14 cellular contexts compared by ENCODE assay signal in genomic region chr7:140485463-140486265, GRCh38. TPM values are rescaled to one million over a fixed set of nuclear protein-coding genes. Genes with fewer than 3 reads are reported as not detected.
DNase-seq lines count a peak whose midpoint lies in the region; ATAC-seq and TF ChIP-seq lines count a peak whose summit lies in the region.
"Had no signal": no experiment of that assay in that cellular context is flagged by ENCODE, and none has a peak within 500 bp of the region (broad histone marks: within the 10 kb centered on the region; RNA-seq: fewer than 3 reads in every experiment).

No MANE protein-coding gene starts in this region.

- H3K27me3 Mint-ChIP-seq in mesothelial cell of epicardium (ENCODE audit: low read depth) = no peaks in the 10 kb centered on the region
- H3K27me3 Mint-ChIP-seq: activated naive CD8-positive, alpha-beta T cell treated with anti-CD3 and anti-CD28 coated beads for 36 hours had no signal

- peaks cover 9% of the 10 kb centered on the region for H3K4me1 Mint-ChIP-seq in mesothelial cell of epicardium
- H3K4me1 Mint-ChIP-seq: activated naive CD8-positive, alpha-beta T cell treated with anti-CD3 and anti-CD28 coated beads for 36 hours had no signal

- H3K36me3 Mint-ChIP-seq in mesothelial cell of epicardium = no peaks in the 10 kb centered on the region
- H3K36me3 Mint-ChIP-seq: activated naive CD8-positive, alpha-beta T cell treated with anti-CD3 and anti-CD28 coated beads for 36 hours had no signal

- H3K79me2 ChIP-seq in Loucy (ENCODE audit: insufficient read depth, low read length) (no peaks in the 10 kb centered on the region), mammary epithelial cell (ENCODE audit: insufficient read depth, low read length) (no peaks in the 10 kb centered on the region)

- H3K4me1 ChIP-seq in Loucy (ENCODE audit: insufficient read depth, low read length, poor library complexity, severe bottlenecking) = peaks cover 10% of the 10 kb centered on the region
- H3K4me1 ChIP-seq in mammary epithelial cell (ENCODE audit: insufficient read depth, low read length) = peaks cover 6% of the 10 kb centered on the region
- H3K4me1 ChIP-seq in transverse colon = peaks cover 5 to 41% (median 13%) of the 10 kb centered on the region in 4 donors
- H3K4me1 ChIP-seq: pancreas had no signal

- H3K36me3 ChIP-seq in Loucy (ENCODE audit: insufficient read depth, low read length) (no peaks in the 10 kb centered on the region), mammary epithelial cell (ENCODE audit: insufficient read depth, low read length) (no peaks in the 10 kb centered on the region), kidney epithelial cell (ENCODE audit: control insufficient read depth, insufficient read depth, low read length) (no peaks in the 10 kb centered on the region), transverse colon (no peaks in the 10 kb centered on the region)
- H3K36me3 ChIP-seq: pancreas had no signal

- no peak for TF ChIP-seq POLR2A in transverse colon (IDR thresholded peaks at IDR 0.05)

- no peaks in the 10 kb centered on the region for H3F3A ChIP-seq in Loucy (ENCODE audit: low read depth)

- intact Hi-C loops in mammary epithelial cell (cut with micrococcal nuclease) = no loop called here
- intact Hi-C loops in transverse colon (cut with DNase I; ENCODE audit: low total_unique reads) = no loop called here

- H3K9me3 Mint-ChIP-seq in mesothelial cell of epicardium = no peaks in the 10 kb centered on the region
- H3K9me3 Mint-ChIP-seq: activated naive CD8-positive, alpha-beta T cell treated with anti-CD3 and anti-CD28 coated beads for 36 hours had no signal

- H3K27me3 ChIP-seq in Loucy (ENCODE audit: insufficient read depth, low read length, poor library complexity, severe bottlenecking) (no peaks in the 10 kb centered on the region), mammary epithelial cell (ENCODE audit: insufficient read depth, low read length) (no peaks in the 10 kb centered on the region), kidney epithelial cell (ENCODE audit: control insufficient read depth, insufficient read depth, low read length) (no peaks in the 10 kb centered on the region), transverse colon (no peaks in the 10 kb centered on the region)
- H3K27me3 ChIP-seq: pancreas had no signal

- BruUV-seq in mammary epithelial cell (replicated peaks; lab: Mats Ljungman, UMichigan) = no TSS peak

- no peak overlapping the region for H3K4me3 Mint-ChIP-seq in mesothelial cell of epicardium
- H3K4me3 Mint-ChIP-seq: activated naive CD8-positive, alpha-beta T cell treated with anti-CD3 and anti-CD28 coated beads for 36 hours had no signal

- in situ Hi-C loops in mammary epithelial cell (cut with MboI; ENCODE audit: low sequenced_read_pairs in 2 of 2) (no loop called here), transverse colon (cut with MboI; ENCODE audit: low pct_ligation_motif_present in 1 of 4, low pct_unique_long_range_greater_than_20kb in 1 of 4, low sequenced_read_pairs in 3 of 4) (no loop called here)

- H3K9ac ChIP-seq in Loucy (ENCODE audit: low read depth, low read length, poor library complexity, severe bottlenecking) (no peak overlapping the region), mammary epithelial cell (ENCODE audit: insufficient read depth, low read length) (no peak overlapping the region)

- H3K27ac Mint-ChIP-seq in mesothelial cell of epicardium = no peak overlapping the region
- H3K27ac Mint-ChIP-seq: activated naive CD8-positive, alpha-beta T cell treated with anti-CD3 and anti-CD28 coated beads for 36 hours had no signal

- H2AFZ ChIP-seq in Loucy (ENCODE audit: low read length) (peak overlapping the region; percentile 60), mammary epithelial cell (ENCODE audit: low read depth, low read length) (peak overlapping the region; percentile 76)

- H3K27ac ChIP-seq in mammary epithelial cell (ENCODE audit: insufficient read depth, low read depth, low read length) (no peak overlapping the region), transverse colon (peak overlapping the region; percentile 58 to 78 (median 66))
- H3K27ac ChIP-seq: pancreas had no signal

- ATAC-seq in HG02571 (IDR thresholded peaks at IDR 0.05; ENCODE audit: unreplicated experiment) = no peak

- DNase-seq in mammary epithelial cell = peak; percentile 66
- peak; percentile 14 for DNase-seq in kidney epithelial cell (ENCODE audit: low read depth)
- DNase-seq in transverse colon = peak; percentile 78
- no peak for DNase-seq in NCI-H2196 treated with DMSO at 0.1 percent for 48 hours (lab: John Stamatoyannopoulos, UW; ENCODE audit: unreplicated experiment)
- DNase-seq in mesothelial cell of epicardium (ENCODE audit: low spot score in 2 of 2, unreplicated experiment in 2 of 2) = no peak
- DNase-seq: activated CD4-positive, alpha-beta T cell treated with anti-CD3 and anti-CD28 coated beads for 4 hours; activated naive CD8-positive, alpha-beta T cell treated with anti-CD3 and anti-CD28 coated beads for 36 hours; activated T-cell treated with anti-CD3 and anti-CD28 coated beads, Interleukin-2, amount 50 U/mL, for 1 hour; effector CD4-positive, alpha-beta T cell; foreskin fibroblast; NCI-H2029; pancreas had no signal

- H3K4me2 ChIP-seq in Loucy (ENCODE audit: low read depth, low read length, poor library complexity, severe bottlenecking) = no peak overlapping the region
- peak overlapping the region; percentile 38 for H3K4me2 ChIP-seq in mammary epithelial cell (ENCODE audit: insufficient read depth, low read depth, low read length)

- WGBS in mammary epithelial cell (ENCODE audit: low coverage, missing lambda C conversion rate) = 42% methylated on average over 14 of the region's 14 CpGs
- WGBS in transverse colon (ENCODE audit: low coverage in 1 of 2), 2 donors = 56% methylated on average over 14 of the region's 14 CpGs; no CpG with 5 or more reads in 1 of the 2 donors

- H4K20me1 ChIP-seq in Loucy (ENCODE audit: insufficient read depth, low read length, poor library complexity, severe bottlenecking) (no peaks in the 10 kb centered on the region), mammary epithelial cell (ENCODE audit: insufficient read depth, low read length) (no peaks in the 10 kb centered on the region)

- H3K9me2 ChIP-seq in Loucy (replicated peaks; ENCODE audit: low read depth, low read length) = no peaks in the 10 kb centered on the region

- H3K9me3 ChIP-seq in Loucy (ENCODE audit: insufficient read depth, low read depth, low read length) = no peaks in the 10 kb centered on the region
- no peaks in the 10 kb centered on the region for H3K9me3 ChIP-seq in mammary epithelial cell (replicated peaks; ENCODE audit: insufficient read depth, low read length)
- H3K9me3 ChIP-seq in transverse colon = no peaks in the 10 kb centered on the region
- H3K9me3 ChIP-seq: pancreas had no signal

- no peak for TF ChIP-seq CTCF in Loucy (conservative IDR thresholded peaks at IDR 0.05; ENCODE audit: low read length)
- no peak for TF ChIP-seq CTCF in mammary epithelial cell (conservative IDR thresholded peaks at IDR 0.05 in 1 of 2, IDR thresholded peaks at IDR 0.05 in 1 of 2; ENCODE audit: extremely low read depth in 1 of 2, insufficient read depth in 1 of 2, low read depth in 1 of 2, low read length in 2 of 2)
- no peak for TF ChIP-seq CTCF in kidney epithelial cell (IDR thresholded peaks at IDR 0.05; ENCODE audit: insufficient read depth, low read length, poor library complexity, severe bottlenecking)
- TF ChIP-seq CTCF in transverse colon (IDR thresholded peaks at IDR 0.05) = no peak
- no peak for TF ChIP-seq CTCF in mesothelial cell of epicardium (IDR thresholded peaks at IDR 0.05; ENCODE audit: unreplicated experiment)

- CTCF ChIA-PET in mammary epithelial cell (lab: Charles Lee; ENCODE audit: low non-redundant PET) = no interaction called here

- H3K4me3 ChIP-seq in Loucy (ENCODE audit: low read length, poor library complexity, severe bottlenecking) = no peak overlapping the region
- no peak overlapping the region for H3K4me3 ChIP-seq in mammary epithelial cell (replicated peaks in 1 of 3; ENCODE audit: insufficient read depth in 1 of 3, low read depth in 2 of 3, low read length in 3 of 3)
- H3K4me3 ChIP-seq in kidney epithelial cell (ENCODE audit: low read depth, low read length) = no peak overlapping the region
- no peak overlapping the region for H3K4me3 ChIP-seq in transverse colon
- H3K4me3 ChIP-seq: pancreas had no signal

- dilution Hi-C loops in mammary epithelial cell (cut with HindIII; ENCODE audit: low sequenced_read_pairs) = no loop called here

- TF ChIP-seq EP300 in transverse colon (IDR thresholded peaks at IDR 0.05; ENCODE audit: low read depth) = no peak

RNA-seq across cellular contexts. Expression of gene MKRN1, which starts 6.4 kb away (rescaled TPM):
- 10 to 100 TPM; 48.2 to 69.6 TPM for total RNA-seq in mammary epithelial cell
- 37.3 TPM for polyA plus RNA-seq in mammary epithelial cell
- 65.0 TPM for polyA minus RNA-seq in mammary epithelial cell
- total RNA-seq in kidney epithelial cell = 58.3 and 62.9 TPM in 2 replicates
- 100 to 1,000 TPM; 143 to 288 (median 187) TPM for total RNA-seq in transverse colon
- total RNA-seq in mesothelial cell of epicardium = 105 to 112 TPM (median 110 TPM) in 3 replicates

Comparison
In these comparisons a context has a peak if more than half of its experiments do, and no peak if none do; other contexts are left out.
1. DNase-seq: peak in mammary epithelial cell (single experiment), kidney epithelial cell (single experiment) and transverse colon (single experiment); none in NCI-H2196 treated with DMSO at 0.1 percent for 48 hours (single experiment) and mesothelial cell of epicardium (0 of 2).